Comparison of ENCODE assay signal across 1 cellular context in genomic region chr11:10893713-10894112, GRCh38.
TF ChIP-seq lines count a peak whose summit lies in the region.

No MANE protein-coding gene starts in this region.

TF ChIP-seq in HepG2, 621 proteins besides CTCF, POLR2A, EP300 and RAD21:
- TF ChIP-seq FOSL2 (CRISPR knock-in tag; IDR thresholded peaks at IDR 0.05) (peak; percentile 41; the same call in 1 of the 2 replicates), TEAD3 (CRISPR knock-in tag; optimal IDR thresholded peaks at IDR 0.05; ENCODE audit: borderline replicate concordance) (peak; percentile 63), ZNF501 (CRISPR knock-in tag; IDR thresholded peaks at IDR 0.05) (no peak), ZBTB10 (CRISPR knock-in tag; IDR thresholded peaks at IDR 0.05; ENCODE audit: borderline replicate concordance) (no peak), MIER2 (CRISPR knock-in tag; IDR thresholded peaks at IDR 0.05) (no peak), MBD4 (IDR thresholded peaks at IDR 0.05; ENCODE audit: borderline replicate concordance, low read length) (no peak), ETS1 (CRISPR knock-in tag; IDR thresholded peaks at IDR 0.05) (no peak), ARNT2 (CRISPR knock-in tag; IDR thresholded peaks at IDR 0.05; ENCODE audit: low read depth) (no peak), THAP8 (CRISPR knock-in tag; IDR thresholded peaks at IDR 0.05; ENCODE audit: borderline replicate concordance) (no peak), ONECUT2 (CRISPR knock-in tag; IDR thresholded peaks at IDR 0.05) (no peak), RBM22 (optimal IDR thresholded peaks at IDR 0.05; ENCODE audit: low read length) (no peak), ZNF260 (CRISPR knock-in tag; IDR thresholded peaks at IDR 0.05; ENCODE audit: borderline replicate concordance, low read depth) (no peak), TOE1 (CRISPR knock-in tag; IDR thresholded peaks at IDR 0.05) (no peak), MAFF (IDR thresholded peaks at IDR 0.05; ENCODE audit: low read depth, low read length) (peak; percentile 30; the same call in 1 of the 2 replicates), CEBPB (IDR thresholded peaks at IDR 0.05; ENCODE audit: borderline replicate concordance, low read depth, low read length) (peak; percentile 46; the same call in 1 of the 2 replicates), PBX2 (CRISPR knock-in tag; IDR thresholded peaks at IDR 0.05) (no peak), ZNF878 (CRISPR knock-in tag; IDR thresholded peaks at IDR 0.05) (no peak), ARID3A (IDR thresholded peaks at IDR 0.05; ENCODE audit: low read depth, low read length) (peak; percentile 42; the same call in 1 of the 2 replicates), ZNF296 (CRISPR knock-in tag; conservative IDR thresholded peaks at IDR 0.05) (no peak), ZBTB25 (CRISPR knock-in tag; IDR thresholded peaks at IDR 0.05) (no peak), ZBTB44 (CRISPR knock-in tag; IDR thresholded peaks at IDR 0.05) (no peak)
